In the genomic region with DNA sequence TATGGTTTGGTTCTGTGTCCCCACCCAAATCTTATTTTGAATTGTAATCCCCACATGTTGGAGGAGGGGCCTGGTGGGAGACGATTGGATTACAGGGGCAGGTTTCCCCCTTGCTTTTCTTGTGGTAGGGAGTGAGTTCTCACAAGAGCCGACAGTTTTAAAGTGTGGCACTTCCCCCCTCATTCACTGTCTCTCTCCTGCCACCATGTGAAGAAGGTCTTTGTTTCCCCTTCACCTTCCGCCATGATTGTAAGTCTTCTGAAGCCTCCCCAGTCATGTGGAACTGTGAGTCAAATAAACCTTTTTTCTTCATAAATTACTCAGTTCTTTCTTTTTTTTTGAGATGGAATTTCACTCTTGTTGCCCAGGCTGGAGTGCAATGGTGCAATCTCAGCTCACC, we compare ENCODE assay signal across 10 cellular contexts.
"Had no signal": no experiment of that assay in that cellular context is flagged by ENCODE, and none has a peak within 500 bp of the region (broad histone marks: within the 10 kb centered on the region; RNA-seq: fewer than 3 reads in every experiment).

No MANE protein-coding gene starts in this region.

- H3K9me3 ChIP-seq: HAP-1 had no signal

- FAIRE-seq: H1, H54 had no signal

- H3K9ac ChIP-seq: GM23248 had no signal

- H3K9me3 Mint-ChIP-seq: H9, HFFc6 had no signal

- H3K4me3 ChIP-seq: GM23248, HAP-1 had no signal

- H3K4me1 ChIP-seq: HAP-1 had no signal

- DNase-seq: GM23248, GOT3, H7, H9, HCEC 1CT, HFFc6 had no signal

- H3K27ac Mint-ChIP-seq: H9, HFFc6 had no signal

- H2AFZ ChIP-seq: GM23248 had no signal

- H3K27ac ChIP-seq: GM23248 had no signal

- ATAC-seq: HCT116 had no signal

- H3K4me3 Mint-ChIP-seq: H9, HFFc6 had no signal

- H3K36me3 ChIP-seq: HAP-1 had no signal
